8 cellular contexts compared by ENCODE assay signal in genomic region chr2:176097820-176098365, GRCh38. TPM values are rescaled to one million over a fixed set of nuclear protein-coding genes. Genes with fewer than 3 reads are reported as not detected.
DNase-seq lines count a peak whose midpoint lies in the region; ATAC-seq and TF ChIP-seq lines count a peak whose summit lies in the region.
"Had no signal": no experiment of that assay in that cellular context is flagged by ENCODE, and none has a peak within 500 bp of the region (broad histone marks: within the 10 kb centered on the region; RNA-seq: fewer than 3 reads in every experiment).

No MANE protein-coding gene starts in this region.

- H3K9ac ChIP-seq in GM23248: peak overlapping the region; percentile 79

- no peak overlapping the region for H3K27ac ChIP-seq in GM23248
- H3K27ac ChIP-seq in effector memory CD4-positive, alpha-beta T cell (ENCODE audit: insufficient read depth, low read length, poor library complexity, severe bottlenecking): no peak overlapping the region
- no peak overlapping the region for H3K27ac ChIP-seq in psoas muscle

- H3K36me3 ChIP-seq in GM23248 (ENCODE audit: low read depth) (no peaks in the 10 kb centered on the region), psoas muscle (ENCODE audit: insufficient read depth in 1 of 2, low read depth in 1 of 2) (no peaks in the 10 kb centered on the region)
- H3K36me3 ChIP-seq in effector memory CD4-positive, alpha-beta T cell (ENCODE audit: control insufficient read depth, insufficient read depth, low read length): no peaks in the 10 kb centered on the region

- H3K4me3 ChIP-seq in GM23248 (peak overlapping the region; percentile 79), psoas muscle (peak overlapping the region; percentile 61)
- peak overlapping the region; percentile 40 for H3K4me3 ChIP-seq in effector memory CD4-positive, alpha-beta T cell (ENCODE audit: insufficient read depth, low read depth, low read length, poor library complexity, severe bottlenecking)

- H3K4me1 ChIP-seq in GM23248 (ENCODE audit: insufficient read depth): peaks cover 12% of the 10 kb centered on the region
- H3K4me1 ChIP-seq in effector memory CD4-positive, alpha-beta T cell (ENCODE audit: control insufficient read depth, insufficient read depth, low read length, poor library complexity, severe bottlenecking): peaks cover 22% of the 10 kb centered on the region
- peaks cover 23% of the 10 kb centered on the region for H3K4me1 ChIP-seq in psoas muscle

- CTCF ChIA-PET in HEK293T (lab: Yijun Ruan, JAX): interaction anchor here (0.7 to 1.6 kb wide), 8 partner anchors 10 to 846 kb away, joined by 3 to 9 read pairs (median 4); no protein-coding TSS in a partner anchor

- H3K9me2 ChIP-seq in GM23248 (ENCODE audit: insufficient read depth): no peaks in the 10 kb centered on the region

- 4 to 5% methylated on average over 17 to 18 of the region's 18 CpGs for whole genome bisulfite sequencing in GM23248 (ENCODE audit: low coverage in 1 of 2, low lambda C conversion rate in 2 of 2, missing lambda C conversion rate in 2 of 2), 2 experiments
- WGBS in psoas muscle, 3 donors: 2 to 4% (median 3%) methylated on average over 18 of the region's 18 CpGs

- peak overlapping the region; percentile 100 for H3K4me2 ChIP-seq in GM23248 (ENCODE audit: unreplicated experiment)

- no peak for DNase-seq in GM23248
- peak; percentile 52 for DNase-seq in NCI-H128 (lab: John Stamatoyannopoulos, UW; ENCODE audit: unreplicated experiment)
- no peak for DNase-seq in effector memory CD4-positive, alpha-beta T cell
- no peak for DNase-seq in psoas muscle
- DNase-seq in medulla oblongata (ENCODE audit: extremely low spot score): no peak
- DNase-seq in HEK293T (ENCODE audit: extremely low spot score): no peak

- H3K27me3 ChIP-seq in GM23248 (replicated peaks; ENCODE audit: insufficient read depth): no peaks in the 10 kb centered on the region
- peaks cover 95% of the 10 kb centered on the region for H3K27me3 ChIP-seq in effector memory CD4-positive, alpha-beta T cell (replicated peaks; ENCODE audit: control insufficient read depth, insufficient read depth, low read length, poor library complexity, severe bottlenecking)
- peaks cover 3 to 100% (median 72%) of the 10 kb centered on the region in 3 donors for H3K27me3 ChIP-seq in psoas muscle (ENCODE audit: insufficient read depth in 3 of 3, low read length in 2 of 3)

- TF ChIP-seq CTCF in psoas muscle (IDR thresholded peaks at IDR 0.05): no peak

- H3K79me2 ChIP-seq in GM23248 (ENCODE audit: insufficient read depth): peaks cover 25% of the 10 kb centered on the region

- H2AFZ ChIP-seq in GM23248: peak overlapping the region; percentile 97

- POLR2A ChIA-PET in HEK293T (lab: Yijun Ruan, JAX): interaction anchor here (1.0 to 6.5 kb wide), 4 partner anchors 7 to 96 kb away, joined by 3 to 117 read pairs (median 9); partner anchors contain the start of genes HOXD11 and LNPK

- no peaks in the 10 kb centered on the region for H3K9me3 ChIP-seq in GM23248 (ENCODE audit: low read depth)
- no peaks in the 10 kb centered on the region for H3K9me3 ChIP-seq in effector memory CD4-positive, alpha-beta T cell (ENCODE audit: control insufficient read depth, low read length)
- H3K9me3 ChIP-seq in psoas muscle: no peaks in the 10 kb centered on the region

- in situ Hi-C loops in GM23248 (cut with MboI): no loop called here

- peaks cover 22% of the 10 kb centered on the region; the same call in 1 of the 2 replicates for H3F3A ChIP-seq in GM23248 (ENCODE audit: insufficient read depth)

- no peaks in the 10 kb centered on the region for H4K20me1 ChIP-seq in GM23248 (ENCODE audit: insufficient read depth)

- intact Hi-C loops in psoas muscle (cut with DNase I): loop anchor here (5.0 to 10.0 kb wide), 2 partner anchors 843 to 846 kb away; no protein-coding TSS in a partner anchor

- ATAC-seq in psoas muscle: no peak
- ATAC-seq in GM19455 (IDR thresholded peaks at IDR 0.05; ENCODE audit: unreplicated experiment): no peak

TF ChIP-seq in HEK293T, 16 proteins besides CTCF, POLR2A, EP300 and RAD21:
- TF ChIP-seq LEF1 (IDR thresholded peaks at IDR 0.05; ENCODE audit: borderline replicate concordance): no peak
- no peak for TF ChIP-seq FOXM1 (IDR thresholded peaks at IDR 0.05; ENCODE audit: borderline replicate concordance)
- TF ChIP-seq ARNT (IDR thresholded peaks at IDR 0.05): no peak
- TF ChIP-seq SUZ12 (IDR thresholded peaks at IDR 0.05): no peak
- TF ChIP-seq ZNF384 (IDR thresholded peaks at IDR 0.05): no peak
- no peak for TF ChIP-seq CTBP1 (IDR thresholded peaks at IDR 0.05; ENCODE audit: borderline replicate concordance)
- TF ChIP-seq ELF4 (IDR thresholded peaks at IDR 0.05): no peak
- TF ChIP-seq PKNOX1 (IDR thresholded peaks at IDR 0.05): no peak
- no peak for TF ChIP-seq FOXK2 (IDR thresholded peaks at IDR 0.05)
- no peak for TF ChIP-seq HDGF (IDR thresholded peaks at IDR 0.05; ENCODE audit: borderline replicate concordance)
- no peak for TF ChIP-seq SP1 (IDR thresholded peaks at IDR 0.05)
- TF ChIP-seq NFRKB (IDR thresholded peaks at IDR 0.05): no peak
- TF ChIP-seq BHLHE40 (IDR thresholded peaks at IDR 0.05; ENCODE audit: borderline replicate concordance): no peak
- TF ChIP-seq FOXA1 (IDR thresholded peaks at IDR 0.05): no peak
- TF ChIP-seq L3MBTL2 (conservative IDR thresholded peaks at IDR 0.05): no peak
- no peak for TF ChIP-seq TARDBP (IDR thresholded peaks at IDR 0.05)

RNA-seq across cellular contexts. Expression of gene HOXD12, which starts 1.7 kb away (rescaled TPM):
- 0.22 TPM in 1 of 2 replicates, not detected in the other for total RNA-seq in GM23248 (2014; rRNA removed; shearing (Covaris generic))
- polyA plus RNA-seq in GM23248 (2016; fragmentation: Nextera tagmentation; extraction: Ambion mirVana) (0.14 and 0.19 TPM in 2 replicates), psoas muscle (not detected)
- total RNA-seq in psoas muscle: not detected
- total RNA-seq: myocyte had no signal

RNA-seq across cellular contexts. Expression of gene HOXD13, which starts 5.4 kb away (rescaled TPM):
- 1.0 and 3.8 TPM in 2 replicates for total RNA-seq in GM23248 (2014; rRNA removed; shearing (Covaris generic))
- polyA plus RNA-seq in GM23248 (2016; fragmentation: Nextera tagmentation; extraction: Ambion mirVana): 1.9 and 2.4 TPM in 2 replicates
- not detected for total RNA-seq in psoas muscle
- under 1 TPM in 1 of 3 donors, not detected in 2; 0.01 TPM for polyA plus RNA-seq in psoas muscle
- total RNA-seq: myocyte had no signal

RNA-seq across cellular contexts. Expression of gene HOXD11, which starts 9.2 kb away (rescaled TPM):
- total RNA-seq in GM23248 (2014; rRNA removed; shearing (Covaris generic)): 28.4 and 31.6 TPM in 2 replicates
- polyA plus RNA-seq in GM23248 (2016; fragmentation: Nextera tagmentation; extraction: Ambion mirVana): 27.7 and 30.0 TPM in 2 replicates
- not detected for total RNA-seq in psoas muscle
- polyA plus RNA-seq in psoas muscle: not detected
- total RNA-seq: myocyte had no signal

RNA-seq across cellular contexts. Expression of gene EVX2, which starts 14.1 kb away (rescaled TPM):
- not detected in 2 replicates for total RNA-seq in GM23248 (2014; rRNA removed; shearing (Covaris generic))
- polyA plus RNA-seq in GM23248 (2016; fragmentation: Nextera tagmentation; extraction: Ambion mirVana): not detected in 2 replicates
- total RNA-seq in psoas muscle: not detected
- polyA plus RNA-seq in psoas muscle: not detected
- total RNA-seq: myocyte had no signal

RNA-seq across cellular contexts. Expression of gene HOXD10, which starts 18.7 kb away (rescaled TPM):
- total RNA-seq in GM23248 (2014; rRNA removed; shearing (Covaris generic)): 17.2 and 23.5 TPM in 2 replicates
- 10.9 and 16.0 TPM in 2 replicates for polyA plus RNA-seq in GM23248 (2016; fragmentation: Nextera tagmentation; extraction: Ambion mirVana)
- total RNA-seq in psoas muscle: not detected
- polyA plus RNA-seq in psoas muscle: under 1 TPM in 2 of 3 donors, not detected in 1; 0.03 to 0.04 TPM
- total RNA-seq: myocyte had no signal

Comparison
In these comparisons a context has a peak if more than half of its experiments do, and no peak if none do; other contexts are left out.
1. RNA of gene HOXD11, which starts 9.2 kb away (total RNA-seq): 28.4 to 31.6 TPM in GM23248; not detected in psoas muscle; every median in the first group is over 10 times any median in the second.
2. Peak in every context shown above with its lines, with median percentiles within 50 percentile points of each other: H3K4me3 ChIP-seq.